ENCODE assay signal across 8 cellular contexts in genomic region chr2:236871500-236872001, GRCh38.
DNase-seq lines count a peak whose midpoint lies in the region; ATAC-seq, FAIRE-seq and TF ChIP-seq lines count a peak whose summit lies in the region.

No MANE protein-coding gene starts in this region.

- H3K27me3 Mint-ChIP-seq in naive thymus-derived CD8-positive, alpha-beta T cell = peaks cover 0 to 17% (median 6%) of the 10 kb centered on the region in 5 donors

- no peaks in the 10 kb centered on the region for H3K27me3 ChIP-seq in esophagus squamous epithelium

- no peak for TF ChIP-seq CTCF in esophagus squamous epithelium (IDR thresholded peaks at IDR 0.05)

- peaks cover 0 to 11% (median 6%) of the 10 kb centered on the region in 4 donors for H3K4me1 Mint-ChIP-seq in naive thymus-derived CD8-positive, alpha-beta T cell

- H3K4me3 ChIP-seq in esophagus squamous epithelium = no peak overlapping the region

- H3K9me3 ChIP-seq in esophagus squamous epithelium = no peaks in the 10 kb centered on the region

- FAIRE-seq in RCC 7860 (lab: Jason Lieb, UNC) = peak; percentile 86

- 11 to 13% methylated on average over 6 of the region's 6 CpGs for WGBS in esophagus squamous epithelium, 2 donors

- no peak for TF ChIP-seq POLR2A in esophagus squamous epithelium (IDR thresholded peaks at IDR 0.05)

- no peaks in the 10 kb centered on the region for H3K36me3 ChIP-seq in esophagus squamous epithelium

- no peak for ATAC-seq in HG03469 (IDR thresholded peaks at IDR 0.05; ENCODE audit: unreplicated experiment)
- ATAC-seq in HG03442 (IDR thresholded peaks at IDR 0.05; ENCODE audit: unreplicated experiment) = no peak
- no peak for ATAC-seq in naive thymus-derived CD8-positive, alpha-beta T cell

- no peaks in the 10 kb centered on the region for H3K36me3 Mint-ChIP-seq in naive thymus-derived CD8-positive, alpha-beta T cell

- POLR2A ChIA-PET in naive thymus-derived CD8-positive, alpha-beta T cell (lab: Charles Lee) = no interaction called here

- H3K9me3 Mint-ChIP-seq in naive thymus-derived CD8-positive, alpha-beta T cell = peaks cover 0 to 4% (median 0%) of the 10 kb centered on the region in 9 donors

- peaks cover 5 to 33% (median 16%) of the 10 kb centered on the region in 3 donors for H3K4me1 ChIP-seq in esophagus squamous epithelium

- DNase-seq in ELR (ENCODE audit: low read depth) = peak; percentile 96
- DNase-seq in RCC 7860 (ENCODE audit: low spot score) = peak; percentile 96
- no peak for DNase-seq in esophagus squamous epithelium (lab: John Stamatoyannopoulos, UW)
- peak; percentile 88 for DNase-seq in non-pigmented ciliary epithelial cell (ENCODE audit: low read depth)
- DNase-seq in iPS-NIHi7 (ENCODE audit: extremely low spot score) = no peak
- no peak for DNase-seq in naive thymus-derived CD8-positive, alpha-beta T cell

- peak overlapping the region; percentile 72 to 80 (median 76) for H3K27ac ChIP-seq in esophagus squamous epithelium

- H3K4me3 Mint-ChIP-seq in naive thymus-derived CD8-positive, alpha-beta T cell = no peak overlapping the region

- intact Hi-C loops in esophagus squamous epithelium (cut with DNase I) = no loop called here

- H3K27ac Mint-ChIP-seq in naive thymus-derived CD8-positive, alpha-beta T cell = peak overlapping the region in 3 of 10 donors; percentile 4 to 70 (median 9)

Comparison
In these comparisons a context has a peak if more than half of its experiments do, and no peak if none do; other contexts are left out.
1. DNase-seq: peak in ELR (single experiment), RCC 7860 (single experiment) and non-pigmented ciliary epithelial cell (single experiment); none in esophagus squamous epithelium (single experiment), iPS-NIHi7 (single experiment) and naive thymus-derived CD8-positive, alpha-beta T cell (0 of 10).